Comparison of ENCODE assay signal across 33 cellular contexts in the genomic region with DNA sequence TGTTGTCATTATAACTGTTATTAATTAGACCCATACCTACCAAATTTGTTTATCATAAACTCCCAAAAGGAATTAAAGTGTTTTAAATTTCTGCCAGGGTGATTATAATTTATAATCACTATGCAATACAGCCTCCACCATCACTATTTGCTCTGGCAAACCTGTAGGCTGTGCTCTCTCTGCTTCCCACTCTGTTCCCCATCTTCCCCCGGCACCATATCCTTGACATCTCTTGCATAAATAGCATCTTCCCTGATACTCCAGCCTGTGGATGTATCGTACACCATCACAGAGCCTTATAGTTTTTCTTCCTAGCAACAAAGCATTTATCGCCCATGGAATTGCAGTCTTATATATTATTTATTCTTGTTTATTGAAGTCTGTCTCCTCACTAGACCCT.
DNase-seq lines count a peak whose midpoint lies in the region; ATAC-seq, FAIRE-seq and TF ChIP-seq lines count a peak whose summit lies in the region.
"Had no signal": no experiment of that assay in that cellular context is flagged by ENCODE, and none has a peak within 500 bp of the region (broad histone marks: within the 10 kb centered on the region; RNA-seq: fewer than 3 reads in every experiment).

No MANE protein-coding gene starts in this region.

- H3F3A ChIP-seq in smooth muscle cell (ENCODE audit: low read depth), result peaks cover 26% of the 10 kb centered on the region

- WGBS in mammary epithelial cell (ENCODE audit: low coverage, missing lambda C conversion rate), result 93% methylated on average over 3 of the region's 3 CpGs
- 97% methylated on average over 3 of the region's 3 CpGs for WGBS in smooth muscle cell (ENCODE audit: low lambda C conversion rate)

- DNase-seq in HFFc6 (no peak), mammary epithelial cell (no peak), keratinocyte (ENCODE audit: low read depth, low spot score) (no peak), smooth muscle cell (lab: John Stamatoyannopoulos, UW; ENCODE audit: unreplicated experiment) (no peak)
- no peak for DNase-seq in stimulated activated naive CD8-positive, alpha-beta T cell treated with anti-CD3 and anti-CD28 coated beads, Interleukin-15, Interleukin-2, amounts not matched to agents 100 U/mL and 50 U/mL, for 24 hours
- DNase-seq: activated CD4-positive, alpha-beta T cell treated with anti-CD3 and anti-CD28 coated beads for 1 hour; activated CD8-positive, alpha-beta memory T cell treated with anti-CD3 and anti-CD28 coated beads, Interleukin-2, amount 50 U/mL, for 48 hours; activated CD8-positive, alpha-beta T cell treated with anti-CD3 and anti-CD28 coated beads for 36 hours; activated naive CD4-positive, alpha-beta T cell treated with anti-CD3 and anti-CD28 coated beads for 36 hours; body of pancreas; DMS 273 treated with DMSO at 0.1 percent for 48 hours; EL; KG1; left lung; MG63; midbrain; naive thymus-derived CD8-positive, alpha-beta T cell; NCI-H1105 treated with DMSO at 0.1 percent for 48 hours; NCI-H187 treated with DMSO at 0.1 percent for 48 hours; OCI-M1; stimulated activated CD4-positive, alpha-beta T cell treated with anti-CD3 and anti-CD28 coated beads, Interleukin-2, amount 100 ng/mL, for 24 hours; stimulated activated naive CD8-positive, alpha-beta T cell treated with anti-CD3 and anti-CD28 coated beads, Interleukin-15, amount 100 ng/mL, for 72 hours; thyroid gland had no signal

- no peak overlapping the region for H3K9ac ChIP-seq in mammary epithelial cell (ENCODE audit: insufficient read depth, low read length)
- H3K9ac ChIP-seq in keratinocyte (ENCODE audit: control insufficient read depth, extremely low read depth, insufficient read depth, low read length), result peak overlapping the region; percentile 70
- peak overlapping the region; percentile 72 for H3K9ac ChIP-seq in smooth muscle cell (ENCODE audit: low read depth)
- H3K9ac ChIP-seq: BLaER1 had no signal

- H3K9me3 Mint-ChIP-seq in HFFc6, result no peaks in the 10 kb centered on the region
- H3K9me3 Mint-ChIP-seq: activated CD8-positive, alpha-beta T cell treated with anti-CD3 and anti-CD28 coated beads for 36 hours; activated naive CD4-positive, alpha-beta T cell treated with anti-CD3 and anti-CD28 coated beads for 36 hours; activated T-helper 1 cell treated with anti-CD3 and anti-CD28 coated beads, Interleukin-12 subunit alpha, Interleukin-12 subunit beta, Interleukin-2, Interleukin-4 antibody, amounts not matched to agents 30 ng/mL and 10 ng/mL and 1 ng/mL, durations not matched to agents 14 hours and 24 hours and 36 hours; naive thymus-derived CD8-positive, alpha-beta T cell; stimulated activated naive CD8-positive, alpha-beta T cell treated with anti-CD3 and anti-CD28 coated beads, Interleukin-15, amount 100 ng/mL, for 72 hours; T-helper 2 cell treated with Interferon-gamma antibody and Interleukin-4, amounts not matched to agents 5 μg/mL and 100 μg/mL, for 36 hours had no signal

- BruUV-seq in mammary epithelial cell (replicated peaks; lab: Mats Ljungman, UMichigan), result no TSS peak

- peaks cover 42% of the 10 kb centered on the region for H3K4me1 Mint-ChIP-seq in HFFc6 (ENCODE audit: low read depth)
- H3K4me1 Mint-ChIP-seq: naive thymus-derived CD8-positive, alpha-beta T cell had no signal

- no peaks in the 10 kb centered on the region for H3K79me2 ChIP-seq in mammary epithelial cell (ENCODE audit: insufficient read depth, low read length)
- H3K79me2 ChIP-seq in keratinocyte (ENCODE audit: control insufficient read depth, insufficient read depth, low read length), result no peaks in the 10 kb centered on the region
- no peaks in the 10 kb centered on the region for H3K79me2 ChIP-seq in smooth muscle cell (ENCODE audit: low read depth)

- no peaks in the 10 kb centered on the region for H3K36me3 ChIP-seq in mammary epithelial cell (ENCODE audit: insufficient read depth, low read length)
- H3K36me3 ChIP-seq in keratinocyte (ENCODE audit: control insufficient read depth in 2 of 2, extremely low read depth in 1 of 2, insufficient read depth in 2 of 2, low read length in 2 of 2), result no peaks in the 10 kb centered on the region
- no peaks in the 10 kb centered on the region for H3K36me3 ChIP-seq in smooth muscle cell (ENCODE audit: low read depth)
- H3K36me3 ChIP-seq: BLaER1, left lung, MG63, thyroid gland had no signal

- H2AFZ ChIP-seq in mammary epithelial cell (ENCODE audit: low read depth, low read length) (no peak overlapping the region), keratinocyte (ENCODE audit: control insufficient read depth, low read length) (no peak overlapping the region), smooth muscle cell (ENCODE audit: low read depth) (peak overlapping the region; percentile 73)

- no peak overlapping the region for H3K4me3 ChIP-seq in mammary epithelial cell (replicated peaks in 1 of 3; ENCODE audit: insufficient read depth in 1 of 3, low read depth in 2 of 3, low read length in 3 of 3)
- H3K4me3 ChIP-seq in keratinocyte (ENCODE audit: control insufficient read depth in 2 of 3, extremely low read depth in 1 of 3, insufficient read depth in 2 of 3, low read depth in 1 of 3, low read length in 3 of 3), result no peak overlapping the region
- no peak overlapping the region for H3K4me3 ChIP-seq in smooth muscle cell
- H3K4me3 ChIP-seq: BLaER1, body of pancreas, left lung, MG63, thyroid gland had no signal

- H3K36me3 Mint-ChIP-seq in HFFc6 (ENCODE audit: low read depth), result no peaks in the 10 kb centered on the region; the same call in 1 of the 2 replicates
- H3K36me3 Mint-ChIP-seq: naive thymus-derived CD8-positive, alpha-beta T cell had no signal

- CTCF ChIA-PET in mammary epithelial cell (lab: Charles Lee; ENCODE audit: low non-redundant PET), result no interaction called here

- H3K27ac ChIP-seq in mammary epithelial cell (ENCODE audit: insufficient read depth, low read depth, low read length), result peak overlapping the region; percentile 95
- H3K27ac ChIP-seq in keratinocyte (ENCODE audit: control insufficient read depth, insufficient read depth, low read length), result peak overlapping the region; percentile 91
- peak overlapping the region; percentile 97 for H3K27ac ChIP-seq in smooth muscle cell (ENCODE audit: low read depth)
- H3K27ac ChIP-seq: BLaER1, HL-60, left lung, thyroid gland had no signal

- no peak for FAIRE-seq in keratinocyte (lab: Jason Lieb, UNC)
- FAIRE-seq: GM18507, H1, islet of Langerhans had no signal

- H3K27me3 ChIP-seq in mammary epithelial cell (ENCODE audit: insufficient read depth, low read length) (no peaks in the 10 kb centered on the region), keratinocyte (ENCODE audit: control insufficient read depth, extremely low read depth, insufficient read depth, low read length) (no peaks in the 10 kb centered on the region), smooth muscle cell (ENCODE audit: low read depth) (no peaks in the 10 kb centered on the region)
- H3K27me3 ChIP-seq: BLaER1, body of pancreas, left lung, MG63, thyroid gland had no signal

- H3K27ac Mint-ChIP-seq in HFFc6, result peak overlapping the region; percentile 96; the same call in 1 of the 2 replicates
- H3K27ac Mint-ChIP-seq: activated CD8-positive, alpha-beta T cell treated with anti-CD3 and anti-CD28 coated beads for 36 hours; naive thymus-derived CD8-positive, alpha-beta T cell; stimulated activated naive CD8-positive, alpha-beta T cell treated with anti-CD3 and anti-CD28 coated beads, Interleukin-15, amount 100 ng/mL, for 72 hours; T-helper 2 cell treated with Interferon-gamma antibody and Interleukin-4, amounts not matched to agents 5 μg/mL and 100 μg/mL, for 36 hours had no signal

- H3K4me3 Mint-ChIP-seq in HFFc6, result no peak overlapping the region
- H3K4me3 Mint-ChIP-seq: activated CD8-positive, alpha-beta T cell treated with anti-CD3 and anti-CD28 coated beads for 36 hours; activated naive CD4-positive, alpha-beta T cell treated with anti-CD3 and anti-CD28 coated beads for 36 hours; activated T-helper 1 cell treated with anti-CD3 and anti-CD28 coated beads, Interleukin-12 subunit alpha, Interleukin-12 subunit beta, Interleukin-2, Interleukin-4 antibody, amounts not matched to agents 30 ng/mL and 10 ng/mL and 1 ng/mL, durations not matched to agents 14 hours and 24 hours and 36 hours; naive thymus-derived CD8-positive, alpha-beta T cell; stimulated activated naive CD8-positive, alpha-beta T cell treated with anti-CD3 and anti-CD28 coated beads, Interleukin-15, amount 100 ng/mL, for 72 hours; T-helper 2 cell treated with Interferon-gamma antibody and Interleukin-4, amounts not matched to agents 5 μg/mL and 100 μg/mL, for 36 hours had no signal

- H3K4me2 ChIP-seq in mammary epithelial cell (ENCODE audit: insufficient read depth, low read depth, low read length), result no peak overlapping the region
- H3K4me2 ChIP-seq in keratinocyte (ENCODE audit: control insufficient read depth, extremely low read depth, insufficient read depth, low read depth, low read length), result peak overlapping the region; percentile 84
- peak overlapping the region; percentile 75 for H3K4me2 ChIP-seq in smooth muscle cell
- H3K4me2 ChIP-seq: BLaER1 had no signal

- H4K20me1 ChIP-seq in mammary epithelial cell (ENCODE audit: insufficient read depth, low read length) (no peaks in the 10 kb centered on the region), keratinocyte (ENCODE audit: control insufficient read depth, extremely low read depth, insufficient read depth, low read length) (no peaks in the 10 kb centered on the region), smooth muscle cell (ENCODE audit: low read depth) (no peaks in the 10 kb centered on the region)
- H4K20me1 ChIP-seq: BLaER1 had no signal

- H3K27me3 Mint-ChIP-seq in HFFc6 (ENCODE audit: insufficient read depth), result no peaks in the 10 kb centered on the region; the same call in 1 of the 2 replicates
- H3K27me3 Mint-ChIP-seq: stimulated activated naive CD8-positive, alpha-beta T cell treated with anti-CD3 and anti-CD28 coated beads, Interleukin-15, amount 100 ng/mL, for 72 hours had no signal

- H3K9me1 ChIP-seq in keratinocyte (ENCODE audit: control insufficient read depth, extremely low read depth, insufficient read depth, low read length), result no peaks in the 10 kb centered on the region

- dilution Hi-C loops in mammary epithelial cell (cut with HindIII; ENCODE audit: low sequenced_read_pairs), result no loop called here
- dilution Hi-C loops in keratinocyte (cut with MboI; ENCODE audit: extremely low pct_ligation_motif_present, low sequenced_read_pairs), result no loop called here

- intact Hi-C loops in mammary epithelial cell (cut with micrococcal nuclease), result loop anchor here (5.0 kb wide), 2 partner anchors 60 to 180 kb away; a partner anchor contains a TSS

- ATAC-seq in HG03442 (IDR thresholded peaks at IDR 0.05; ENCODE audit: unreplicated experiment) (no peak), GM18858 (IDR thresholded peaks at IDR 0.05; ENCODE audit: unreplicated experiment) (no peak)
- no peak for ATAC-seq in stimulated activated naive CD8-positive, alpha-beta T cell treated with anti-CD3 and anti-CD28 coated beads, Interleukin-15, Interleukin-2, amounts not matched to agents 100 U/mL and 50 U/mL, for 24 hours
- ATAC-seq: activated CD8-positive, alpha-beta T cell treated with anti-CD3 and anti-CD28 coated beads for 36 hours; body of pancreas; left lung; naive thymus-derived CD8-positive, alpha-beta T cell; Right ventricle myocardium inferior; stimulated activated naive CD8-positive, alpha-beta T cell treated with anti-CD3 and anti-CD28 coated beads, Interleukin-15, amount 100 ng/mL, for 72 hours had no signal

- in situ Hi-C loops in mammary epithelial cell (cut with MboI; ENCODE audit: low sequenced_read_pairs in 2 of 2), result no loop called here

- H3K4me1 ChIP-seq in mammary epithelial cell (ENCODE audit: insufficient read depth, low read length) (peaks cover 48% of the 10 kb centered on the region), keratinocyte (ENCODE audit: control insufficient read depth, extremely low read depth, insufficient read depth, low read length) (peaks cover 50% of the 10 kb centered on the region), smooth muscle cell (ENCODE audit: low read depth) (peaks cover 33% of the 10 kb centered on the region)
- H3K4me1 ChIP-seq: BLaER1, left lung had no signal

- no peaks in the 10 kb centered on the region for H3K9me3 ChIP-seq in mammary epithelial cell (replicated peaks; ENCODE audit: insufficient read depth, low read length)
- H3K9me3 ChIP-seq in keratinocyte (ENCODE audit: control insufficient read depth, low read depth, low read length), result no peaks in the 10 kb centered on the region
- no peaks in the 10 kb centered on the region for H3K9me3 ChIP-seq in smooth muscle cell (replicated peaks; ENCODE audit: low read depth)
- H3K9me3 ChIP-seq: BLaER1, body of pancreas, left lung, MG63, thyroid gland had no signal

- no peak for TF ChIP-seq CTCF in HFFc6 (IDR thresholded peaks at IDR 0.05)
- no peak for TF ChIP-seq CTCF in mammary epithelial cell (conservative IDR thresholded peaks at IDR 0.05 in 1 of 2, IDR thresholded peaks at IDR 0.05 in 1 of 2; ENCODE audit: extremely low read depth in 1 of 2, insufficient read depth in 1 of 2, low read depth in 1 of 2, low read length in 2 of 2)
- no peak for TF ChIP-seq CTCF in keratinocyte (optimal IDR thresholded peaks at IDR 0.05 in 1 of 3, IDR thresholded peaks at IDR 0.05 in 1 of 3, conservative IDR thresholded peaks at IDR 0.05 in 1 of 3; ENCODE audit: extremely low read depth in 1 of 3, insufficient read depth in 2 of 3, low read length in 3 of 3)
- TF ChIP-seq CTCF in smooth muscle cell (IDR thresholded peaks at IDR 0.05; ENCODE audit: borderline replicate concordance, insufficient read depth, poor library complexity, severe bottlenecking), result no peak
